Comparison of ENCODE assay signal across 19 cellular contexts in the genomic region with DNA sequence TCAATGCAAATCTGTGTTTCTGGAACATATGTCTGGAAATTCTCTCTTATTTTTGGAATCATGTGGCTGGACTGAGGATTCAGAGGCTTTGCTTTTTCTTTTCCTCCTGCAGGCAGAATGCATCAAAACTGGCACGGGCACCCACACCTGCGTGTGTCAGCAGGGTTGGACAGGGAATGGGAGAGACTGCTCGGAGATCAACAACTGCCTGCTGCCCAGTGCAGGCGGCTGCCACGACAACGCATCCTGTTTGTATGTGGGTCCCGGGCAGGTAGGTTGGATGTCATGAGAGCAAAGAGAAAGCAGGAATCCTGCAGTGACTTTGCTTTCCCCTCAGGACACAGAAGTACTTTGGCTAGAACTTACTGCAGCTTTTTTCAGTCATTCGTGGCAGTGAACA.
DNase-seq lines count a peak whose midpoint lies in the region; ATAC-seq and TF ChIP-seq lines count a peak whose summit lies in the region.
"Had no signal": no experiment of that assay in that cellular context is flagged by ENCODE, and none has a peak within 500 bp of the region (broad histone marks: within the 10 kb centered on the region; RNA-seq: fewer than 3 reads in every experiment).

No MANE protein-coding gene starts in this region.

- H4K8ac ChIP-seq in trophoblast cell (ENCODE audit: low read depth, low read length), result no peak overlapping the region

- H2AFZ ChIP-seq in trophoblast cell (ENCODE audit: insufficient read depth, low read length, poor library complexity) (no peak overlapping the region), PC-9 (no peak overlapping the region)

- H3K18ac ChIP-seq in trophoblast cell (ENCODE audit: low read length), result no peak overlapping the region

- TF ChIP-seq CTCF in LNCaP clone FGC (IDR thresholded peaks at IDR 0.05; ENCODE audit: control insufficient read depth, extremely low read depth, insufficient read depth), result no peak
- no peak for TF ChIP-seq CTCF in PC-9 (conservative IDR thresholded peaks at IDR 0.05)

- H3K27me3 ChIP-seq in trophoblast cell (ENCODE audit: insufficient read depth, low read length), result no peaks in the 10 kb centered on the region
- no peaks in the 10 kb centered on the region for H3K27me3 ChIP-seq in PC-9 (ENCODE audit: insufficient read depth, low read depth)
- H3K27me3 ChIP-seq: gastrocnemius medialis, suprapubic skin had no signal

- no peaks in the 10 kb centered on the region for H3K36me3 ChIP-seq in trophoblast cell (ENCODE audit: control insufficient read depth in 1 of 2, insufficient read depth in 2 of 2, low read length in 2 of 2)
- no peaks in the 10 kb centered on the region for H3K36me3 ChIP-seq in PC-9 (ENCODE audit: low read depth)
- H3K36me3 ChIP-seq: gastrocnemius medialis, suprapubic skin had no signal

- intact Hi-C loops in PC-9 (cut with micrococcal nuclease; ENCODE audit: unreplicated experiment), result no loop called here

- H4K12ac ChIP-seq in trophoblast cell (ENCODE audit: low read depth, low read length), result no peak overlapping the region

- H3K14ac ChIP-seq in trophoblast cell (ENCODE audit: low read length), result no peak overlapping the region

- no peak overlapping the region for H2BK120ac ChIP-seq in trophoblast cell (ENCODE audit: insufficient read depth, low read length, poor library complexity)

- CTCF ChIA-PET in PC-9 (lab: Charles Lee), result no interaction called here

- no peak overlapping the region for H3K4ac ChIP-seq in trophoblast cell (ENCODE audit: low read depth, low read length)

- H3K9me2 ChIP-seq in PC-9 (ENCODE audit: insufficient read depth), result no peaks in the 10 kb centered on the region

- H3K9ac ChIP-seq in trophoblast cell (ENCODE audit: low read length), result no peak overlapping the region

- POLR2A ChIA-PET in PC-9 (lab: Charles Lee; ENCODE audit: unreplicated experiment), result no interaction called here

- no peak overlapping the region for H2AK5ac ChIP-seq in trophoblast cell (ENCODE audit: low read length)

- H4K20me1 ChIP-seq in PC-9 (ENCODE audit: insufficient read depth), result no peaks in the 10 kb centered on the region

- H3K27ac ChIP-seq in trophoblast cell (ENCODE audit: low read depth, low read length), result no peak overlapping the region
- H3K27ac ChIP-seq in PC-9, result no peak overlapping the region
- H3K27ac ChIP-seq: epithelial cell of prostate, gastrocnemius medialis, HL-60, suprapubic skin had no signal

- no CpG with 5 or more reads among the region's 8 CpGs for WGBS in trophoblast cell (ENCODE audit: extremely low coverage, insufficient coverage, insufficient read length)

- no peak overlapping the region for H3K23ac ChIP-seq in trophoblast cell (ENCODE audit: low read length)

- no peak overlapping the region for H2BK5ac ChIP-seq in trophoblast cell (ENCODE audit: low read depth, low read length, poor library complexity)

- H4K91ac ChIP-seq in trophoblast cell (ENCODE audit: low read depth, low read length), result no peak overlapping the region

- BruUV-seq in PC-9 (replicated peaks; lab: Mats Ljungman, UMichigan), result no TSS peak

- peak; percentile 10 for DNase-seq in LNCaP clone FGC (ENCODE audit: low read depth)
- DNase-seq in NCI-H345 treated with DMSO at 0.1 percent for 48 hours (lab: John Stamatoyannopoulos, UW; ENCODE audit: unreplicated experiment), result peak; percentile 9
- DNase-seq in dermis microvascular lymphatic vessel endothelial cell (ENCODE audit: low read depth in 2 of 2), result peak; percentile 74 to 82
- peak; percentile 71 to 78 for DNase-seq in trophoblast cell
- DNase-seq in PC-9, result no peak
- DNase-seq: activated CD4-positive, alpha-beta T cell treated with anti-CD3 and anti-CD28 coated beads, Interleukin-2, amount 10 ng/mL, durations not matched to agents 24 days and 14 days; activated naive CD4-positive, alpha-beta T cell treated with Interleukin-2 at 50 U/mL for 16 hours; gastrocnemius medialis; naive thymus-derived CD4-positive, alpha-beta T cell; NCI-H1436; NCI-H524 treated with DMSO at 0.1 percent for 48 hours; posterior cingulate gyrus; stimulated activated CD4-positive, alpha-beta T cell treated with anti-CD3 and anti-CD28 coated beads, Interleukin-4, amount 100 ng/mL, for 4 hours; stimulated activated CD8-positive, alpha-beta memory T cell treated with anti-CD3 and anti-CD28 coated beads, Interleukin-4, amount 100 ng/mL, for 48 hours had no signal

- ATAC-seq in GM21717 (IDR thresholded peaks at IDR 0.05; ENCODE audit: unreplicated experiment), result no peak
- ATAC-seq in HG03095 (IDR thresholded peaks at IDR 0.05; ENCODE audit: unreplicated experiment), result no peak
- ATAC-seq: gastrocnemius medialis; naive thymus-derived CD4-positive, alpha-beta T cell had no signal

- H2BK12ac ChIP-seq in trophoblast cell (ENCODE audit: low read length), result no peak overlapping the region

- no peaks in the 10 kb centered on the region for H3F3A ChIP-seq in PC-9 (ENCODE audit: insufficient read depth, low read depth)

- peaks cover 5% of the 10 kb centered on the region for H3K79me1 ChIP-seq in trophoblast cell (ENCODE audit: low read length)

- H3K4me3 ChIP-seq in LNCaP clone FGC (ENCODE audit: low read depth, low read length) (no peak overlapping the region), trophoblast cell (ENCODE audit: low read depth, low read length) (no peak overlapping the region), PC-9 (no peak overlapping the region)
- H3K4me3 ChIP-seq: gastrocnemius medialis, suprapubic skin had no signal

- H3K4me1 ChIP-seq in trophoblast cell (ENCODE audit: control insufficient read depth in 1 of 2, insufficient read depth in 2 of 2, low read length in 2 of 2) (peaks cover 13 to 19% of the 10 kb centered on the region in 2 experiments), PC-9 (replicated peaks; ENCODE audit: insufficient read depth) (no peaks in the 10 kb centered on the region)
- H3K4me1 ChIP-seq: gastrocnemius medialis, suprapubic skin had no signal

- H3K79me2 ChIP-seq in trophoblast cell (ENCODE audit: control insufficient read depth, insufficient read depth, low read length, poor library complexity) (no peaks in the 10 kb centered on the region), PC-9 (ENCODE audit: low read depth) (no peaks in the 10 kb centered on the region)

- H3K9me3 ChIP-seq in trophoblast cell (ENCODE audit: insufficient read depth, low read depth, low read length) (no peaks in the 10 kb centered on the region), PC-9 (ENCODE audit: insufficient read depth, low read depth) (no peaks in the 10 kb centered on the region)
- H3K9me3 ChIP-seq: gastrocnemius medialis, suprapubic skin had no signal

- no peak overlapping the region for H3K4me2 ChIP-seq in trophoblast cell (ENCODE audit: low read length)
- H3K4me2 ChIP-seq in PC-9, result no peak overlapping the region

Comparison
In these comparisons a context has a peak if more than half of its experiments do, and no peak if none do; other contexts are left out.
1. DNase-seq: peak in LNCaP clone FGC (single experiment), NCI-H345 treated with DMSO at 0.1 percent for 48 hours (single experiment), dermis microvascular lymphatic vessel endothelial cell (2 of 2) and trophoblast cell (2 of 2); none in PC-9 (0 of 2).